Comparison of ENCODE assay signal across 18 cellular contexts in genomic region chr2:145777914-145778313, GRCh38.
DNase-seq lines count a peak whose midpoint lies in the region; ATAC-seq lines count a peak whose summit lies in the region.
"Had no signal": no experiment of that assay in that cellular context is flagged by ENCODE, and none has a peak within 500 bp of the region (broad histone marks: within the 10 kb centered on the region; RNA-seq: fewer than 3 reads in every experiment).

No MANE protein-coding gene starts in this region.

- ATAC-seq in GM19025 (IDR thresholded peaks at IDR 0.05; ENCODE audit: low read depth, unreplicated experiment) = peak; percentile 48
- ATAC-seq in HG02623 (IDR thresholded peaks at IDR 0.05; ENCODE audit: unreplicated experiment) = peak; percentile 53
- ATAC-seq in HG03342 (IDR thresholded peaks at IDR 0.05; ENCODE audit: unreplicated experiment) = peak; percentile 70
- ATAC-seq in stimulated activated naive CD8-positive, alpha-beta T cell treated with anti-CD3 and anti-CD28 coated beads, Interleukin-15, Interleukin-2, amounts not matched to agents 100 U/mL and 50 U/mL, for 24 hours = peak; percentile 28
- no peak for ATAC-seq in HG02763 (IDR thresholded peaks at IDR 0.05; ENCODE audit: unreplicated experiment)
- ATAC-seq: left lung, mucosa of descending colon, T-cell had no signal

- DNase-seq in stimulated activated naive CD8-positive, alpha-beta T cell treated with anti-CD3 and anti-CD28 coated beads, Interleukin-15, Interleukin-2, amounts not matched to agents 100 U/mL and 50 U/mL, for 24 hours = no peak
- DNase-seq in dedifferentiated amniotic fluid mesenchymal stem cell (ENCODE audit: extremely low spot score) (no peak), NCI-H187 (lab: John Stamatoyannopoulos, UW) (no peak)
- DNase-seq: activated CD4-positive, alpha-beta T cell treated with anti-CD3 and anti-CD28 coated beads, Interleukin-2, amount 50 U/mL, for 4 hours; AML-193; cortex of kidney; left lung; mucosa of descending colon; NCI-H1417 treated with DMSO at 0.1 percent for 48 hours; NCI-H2171 treated with DMSO at 0.1 percent for 48 hours; NCI-H748 treated with DMSO at 0.1 percent for 48 hours; SHP77; T-cell; tibial artery had no signal
